In genomic region chr7:106777666-106778299, GRCh38 we compare ENCODE assay signal across 1 cellular context.
TF ChIP-seq lines count a peak whose summit lies in the region.

No MANE protein-coding gene starts in this region.

TF ChIP-seq in K562, 482 proteins besides CTCF, POLR2A, EP300 and RAD21 (continued from another document):
- TF ChIP-seq MLLT1 (IDR thresholded peaks at IDR 0.05), result no peak
- no peak for TF ChIP-seq EZH2 (IDR thresholded peaks at IDR 0.05; ENCODE audit: borderline replicate concordance, low read depth, low read length)
- TF ChIP-seq ZBTB9 (CRISPR knock-in tag; IDR thresholded peaks at IDR 0.05), result 0 out of 2 replicates have a peak, but pooled peaks have one; percentile 33
- TF ChIP-seq ZNF282 (CRISPR knock-in tag; IDR thresholded peaks at IDR 0.05), result no peak
- TF ChIP-seq FOXJ2 (tag; IDR thresholded peaks at IDR 0.05), result 0 out of 2 replicates have a peak, but pooled peaks have one; percentile 19
